In the genomic region with DNA sequence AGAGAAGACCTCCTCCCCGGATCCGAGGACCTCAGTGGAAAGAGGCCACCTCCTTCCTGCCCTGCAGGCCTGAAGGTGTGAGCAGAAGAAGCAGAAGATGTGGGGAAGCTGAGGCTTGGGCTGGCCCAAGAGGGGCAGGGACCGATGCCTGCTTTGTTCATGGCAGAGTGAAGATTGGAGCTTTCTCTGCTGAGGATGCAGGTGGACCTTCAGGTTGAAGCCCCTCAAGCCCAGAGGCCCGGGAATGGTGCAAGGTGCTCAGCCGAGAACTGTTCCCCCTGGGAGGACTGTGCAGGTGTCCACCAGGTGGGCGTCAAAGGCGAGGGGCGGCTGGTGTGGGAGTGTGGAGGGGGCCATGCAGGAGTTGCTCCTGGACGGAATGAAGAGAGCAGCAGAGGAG, we compare ENCODE assay signal across 27 cellular contexts.
"Had no signal": no experiment of that assay in that cellular context is flagged by ENCODE, and none has a peak within 500 bp of the region (broad histone marks: within the 10 kb centered on the region; RNA-seq: fewer than 3 reads in every experiment).

No MANE protein-coding gene starts in this region.

- ATAC-seq: left cardiac atrium; left lobe of liver; left ventricle myocardium superior; lower lobe of right lung; natural killer cell; psoas muscle; right lobe of liver; stimulated activated memory B cell treated with anti-CD40 and anti-IgM and Interleukin-4, amounts not matched to agents 10 μg/mL and 1 μg/mL and 100 μg/mL, for 72 hours; stimulated activated naive CD8-positive, alpha-beta T cell treated with anti-CD3 and anti-CD28 coated beads, Interleukin-15, amount 100 ng/mL, for 72 hours had no signal

- H3K36me3 Mint-ChIP-seq: mesothelial cell of epicardium; naive B cell; natural killer cell; stimulated activated memory B cell treated with anti-CD40 and anti-IgM and Interleukin-4, amounts not matched to agents 10 μg/mL and 1 μg/mL and 100 μg/mL, for 72 hours; type B pancreatic cell had no signal

- H3K9ac ChIP-seq: parathyroid adenoma had no signal

- H3K27ac ChIP-seq: lower lobe of right lung, parathyroid adenoma, psoas muscle, right lobe of liver, tibial nerve, uterus had no signal

- H3K36me3 ChIP-seq: lower lobe of right lung, right lobe of liver, tibial nerve, uterus had no signal

- H3K9me3 Mint-ChIP-seq: mesothelial cell of epicardium, type B pancreatic cell had no signal

- H3K27me3 Mint-ChIP-seq: naive B cell; stimulated activated memory B cell treated with anti-CD40 and anti-IgM and Interleukin-4, amounts not matched to agents 10 μg/mL and 1 μg/mL and 100 μg/mL, for 72 hours; stimulated activated naive CD8-positive, alpha-beta T cell treated with anti-CD3 and anti-CD28 coated beads, Interleukin-15, amount 100 ng/mL, for 72 hours; type B pancreatic cell had no signal

- H2AFZ ChIP-seq: parathyroid adenoma had no signal

- H3K4me3 Mint-ChIP-seq: mesothelial cell of epicardium; naive B cell; natural killer cell; stimulated activated memory B cell treated with anti-CD40 and anti-IgM and Interleukin-4, amounts not matched to agents 10 μg/mL and 1 μg/mL and 100 μg/mL, for 72 hours; stimulated activated naive CD8-positive, alpha-beta T cell treated with anti-CD3 and anti-CD28 coated beads, Interleukin-15, amount 100 ng/mL, for 72 hours; type B pancreatic cell had no signal

- H3K4me2 ChIP-seq: smooth muscle cell had no signal

- H3K79me2 ChIP-seq: parathyroid adenoma had no signal

- H3K4me3 ChIP-seq: lower lobe of right lung, psoas muscle, right lobe of liver, smooth muscle cell, tibial nerve, uterus had no signal

- H3K27me3 ChIP-seq: right lobe of liver, tibial nerve, uterus had no signal

- H3K27ac Mint-ChIP-seq: mesothelial cell of epicardium; naive B cell; natural killer cell; stimulated activated memory B cell treated with anti-CD40 and anti-IgM and Interleukin-4, amounts not matched to agents 10 μg/mL and 1 μg/mL and 100 μg/mL, for 72 hours; stimulated activated naive CD8-positive, alpha-beta T cell treated with anti-CD3 and anti-CD28 coated beads, Interleukin-15, amount 100 ng/mL, for 72 hours; type B pancreatic cell had no signal

- H3K4me1 Mint-ChIP-seq: naive B cell; natural killer cell; stimulated activated memory B cell treated with anti-CD40 and anti-IgM and Interleukin-4, amounts not matched to agents 10 μg/mL and 1 μg/mL and 100 μg/mL, for 72 hours; stimulated activated naive CD8-positive, alpha-beta T cell treated with anti-CD3 and anti-CD28 coated beads, Interleukin-15, amount 100 ng/mL, for 72 hours had no signal

- DNase-seq: hippocampal formation; kidney glomerular epithelial cell; left cardiac atrium; left ventricle myocardium superior; lower lobe of right lung; mammary epithelial cell; mesenchymal stem cell; naive B cell; natural killer cell; nucleus accumbens; psoas muscle; right lobe of liver; stimulated activated CD4-positive, alpha-beta T cell treated with anti-CD3 and anti-CD28 coated beads, Interleukin-1b, Interleukin-23, amount 100 ng/mL, for 48 hours; stimulated activated CD4-positive, alpha-beta T cell treated with anti-CD3 and anti-CD28 coated beads, Interleukin-2, amount 100 ng/mL, for 48 hours; stimulated activated CD4-positive, alpha-beta T cell treated with anti-CD3 and anti-CD28 coated beads, Interleukin-4, amount 100 ng/mL, for 4 hours; stimulated activated CD8-positive, alpha-beta memory T cell treated with anti-CD3 and anti-CD28 coated beads, Interleukin-4, amount 100 ng/mL, for 48 hours; stimulated activated naive CD4-positive, alpha-beta T cell treated with Interleukin-2 at 50 U/mL for 16 hours; stimulated activated naive CD8-positive, alpha-beta T cell treated with anti-CD3 and anti-CD28 coated beads, Interleukin-15, amount 100 ng/mL, for 72 hours; substantia nigra; uterus had no signal

- H3K4me1 ChIP-seq: lower lobe of right lung, parathyroid adenoma, psoas muscle, right lobe of liver, tibial nerve, uterus had no signal

- H3K9me3 ChIP-seq: lower lobe of right lung, psoas muscle, right lobe of liver, uterus had no signal
